ENCODE assay signal across 8 cellular contexts in genomic region chr10:112137381-112137987, GRCh38. TPM values are rescaled to one million over a fixed set of nuclear protein-coding genes. Genes with fewer than 3 reads are reported as not detected.
DNase-seq lines count a peak whose midpoint lies in the region; TF ChIP-seq lines count a peak whose summit lies in the region.

No MANE protein-coding gene starts in this region.

- H3K79me2 ChIP-seq in parathyroid adenoma = no peaks in the 10 kb centered on the region

- no peak overlapping the region for H3K27ac ChIP-seq in RWPE1
- no peak overlapping the region for H3K27ac ChIP-seq in parathyroid adenoma

- H3K36me3 ChIP-seq in parathyroid adenoma (ENCODE audit: control insufficient read depth, insufficient read depth, low read length) = no peaks in the 10 kb centered on the region

- no peaks in the 10 kb centered on the region for H3K36me3 Mint-ChIP-seq in type B pancreatic cell

- peaks cover 36% of the 10 kb centered on the region for H3K4me1 Mint-ChIP-seq in type B pancreatic cell (ENCODE audit: unreplicated experiment)

- no peaks in the 10 kb centered on the region for H3K27me3 ChIP-seq in parathyroid adenoma (ENCODE audit: control insufficient read depth, insufficient read depth, low read length)

- H2AFZ ChIP-seq in parathyroid adenoma = no peak overlapping the region

- no peak overlapping the region for H3K4me3 Mint-ChIP-seq in type B pancreatic cell

- H3K4me1 ChIP-seq in parathyroid adenoma = no peaks in the 10 kb centered on the region

- H3K9me3 ChIP-seq in parathyroid adenoma (ENCODE audit: control insufficient read depth, low read length) = no peaks in the 10 kb centered on the region

- peaks cover 30% of the 10 kb centered on the region for H3K27me3 Mint-ChIP-seq in type B pancreatic cell

- no peak overlapping the region for H3K27ac Mint-ChIP-seq in type B pancreatic cell

- H3K9ac ChIP-seq in parathyroid adenoma = no peak overlapping the region

- POLR2A ChIA-PET in RWPE1 (lab: Yijun Ruan, JAX; ENCODE audit: low non-redundant PET) = no interaction called here

- TF ChIP-seq CTCF in RWPE1 (conservative IDR thresholded peaks at IDR 0.05; ENCODE audit: low read depth) (peak; percentile 86), parathyroid adenoma (IDR thresholded peaks at IDR 0.05) (peak; percentile 81), type B pancreatic cell (conservative IDR thresholded peaks at IDR 0.05) (peak; percentile 94)

- CTCF ChIA-PET in RWPE1 (lab: Yijun Ruan, JAX) = interaction anchor here (0.6 to 2.2 kb wide), 43 partner anchors 10 to 1394 kb away, joined by 3 to 15 read pairs (median 4); partner anchors contain the start of gene ADRA2A

- H3K4me2 ChIP-seq in parathyroid adenoma (ENCODE audit: low read length) = no peak overlapping the region

- no peaks in the 10 kb centered on the region for H3K9me3 Mint-ChIP-seq in type B pancreatic cell

- DNase-seq in C1 segment of cervical spinal cord (lab: John Stamatoyannopoulos, UW) (peak in 11 of 14 donors; percentile 5 to 77 (median 36)), GM19240 (ENCODE audit: insufficient read length, low spot score) (peak; percentile 36), HT1080 (ENCODE audit: low read depth) (peak; percentile 63), RWPE1 (ENCODE audit: low spot score) (peak; percentile 93), globus pallidus (ENCODE audit: low spot score) (peak; percentile 34), type B pancreatic cell (ENCODE audit: extremely low spot score, unreplicated experiment) (peak; percentile 92)
- DNase-seq in activated gamma-delta T cell treated with anti-CD3 and anti-CD28 coated beads, Interleukin-2, amount 50 U/mL, for 16 hours (ENCODE audit: low read depth) = peak; percentile 37

- H3K4me3 ChIP-seq in parathyroid adenoma (ENCODE audit: low read depth, low read length) = no peak overlapping the region

RNA-seq across cellular contexts. Expression of gene GPAM, which starts 46.1 kb away (rescaled TPM):
- total RNA-seq in HT1080 (2014; rRNA removed; shearing (Covaris generic)) = 6.5 and 7.1 TPM in 2 replicates
- 4.3 and 5.1 TPM in 2 replicates for polyA plus RNA-seq in HT1080 (2015; cell fraction: cytosol; rRNA removed)
- polyA plus RNA-seq in HT1080 (2015; cell fraction: nucleus; rRNA removed) = 11.9 and 14.7 TPM in 2 replicates
- 16.8 and 24.1 TPM in 2 replicates for total RNA-seq in type B pancreatic cell (ENCODE audit: low replicate concordance)

Comparison
In these comparisons a context has a peak if more than half of its experiments do, and no peak if none do; other contexts are left out.
1. DNase-seq: peak in every context shown above with its lines; median percentile 93 in RWPE1; 92 in type B pancreatic cell; 63 in HT1080; 37 in activated gamma-delta T cell treated with anti-CD3 and anti-CD28 coated beads, Interleukin-2, amount 50 U/mL, for 16 hours; 36 in C1 segment of cervical spinal cord; 36 in GM19240; 34 in globus pallidus.